Comparison of ENCODE assay signal across 8 cellular contexts in genomic region chr1:120175688-120176087, GRCh38. TPM values are rescaled to one million over a fixed set of nuclear protein-coding genes. Genes with fewer than 3 reads are reported as not detected.
DNase-seq lines count a peak whose midpoint lies in the region; ATAC-seq and TF ChIP-seq lines count a peak whose summit lies in the region.
"Not testable (repeated sequence)": the region's sequence is repeated elsewhere in the genome, so short reads cannot be mapped to it uniquely, and the experiment has no call there.

No MANE protein-coding gene starts in this region.

- intact Hi-C loops in uterus (cut with DNase I; ENCODE audit: low total_unique reads), result not testable (repeated sequence)

- H3K4me2 ChIP-seq in DOHH2 (ENCODE audit: low read length) (peak overlapping the region; percentile 70), SK-N-SH (peak overlapping the region; percentile 45), parathyroid adenoma (ENCODE audit: low read length) (peak overlapping the region; percentile 91)

- TF ChIP-seq CTCF in DOHH2 (IDR thresholded peaks at IDR 0.05; ENCODE audit: low read depth, low read length, poor library complexity, severe bottlenecking); SK-N-SH (IDR thresholded peaks at IDR 0.05); parathyroid adenoma (IDR thresholded peaks at IDR 0.05); uterus (IDR thresholded peaks at IDR 0.05): not testable (repeated sequence)

- DNase-seq in SK-N-SH (peak; percentile 3), amniotic epithelial cell (ENCODE audit: low read depth) (peak; percentile 42), left kidney (ENCODE audit: low read depth, low spot score) (peak; percentile 50)
- DNase-seq in uterus, result not testable (repeated sequence)

- H3K4me1 ChIP-seq in DOHH2 (ENCODE audit: control insufficient read depth, low read length); SK-N-SH (ENCODE audit: control insufficient read depth in 1 of 2, insufficient read depth in 2 of 2, low read depth in 1 of 2, low read length in 1 of 2); parathyroid adenoma; uterus: not testable (repeated sequence)
- peaks cover 16% of the 10 kb centered on the region for H3K4me1 ChIP-seq in HUES6 (ENCODE audit: control insufficient read depth, insufficient read depth, low read length)

- H3K9me3 ChIP-seq in DOHH2 (ENCODE audit: control insufficient read depth, insufficient read depth, low read length); HUES6 (ENCODE audit: control insufficient read depth, insufficient read depth, low read depth, low read length); SK-N-SH; parathyroid adenoma (ENCODE audit: control insufficient read depth, low read length); uterus: not testable (repeated sequence)

- TF ChIP-seq POLR2A in uterus (IDR thresholded peaks at IDR 0.05), result not testable (repeated sequence)

- peak overlapping the region; percentile 86 for H3K9ac ChIP-seq in HUES6 (ENCODE audit: low read length)
- H3K9ac ChIP-seq in SK-N-SH, result peak overlapping the region; percentile 88
- not testable (repeated sequence) for H3K9ac ChIP-seq in parathyroid adenoma

- not testable (repeated sequence) for H3K27me3 ChIP-seq in DOHH2 (ENCODE audit: control insufficient read depth, low read length); HUES6 (ENCODE audit: control insufficient read depth, insufficient read depth, low read length); SK-N-SH (ENCODE audit: insufficient read depth); parathyroid adenoma (ENCODE audit: control insufficient read depth, insufficient read depth, low read length); uterus

- H3K27ac ChIP-seq in DOHH2 (ENCODE audit: low read depth, low read length), result peak overlapping the region; percentile 54
- H3K27ac ChIP-seq in HUES6 (ENCODE audit: low read depth, low read length), result peak overlapping the region; percentile 63
- peak overlapping the region; percentile 91 for H3K27ac ChIP-seq in SK-N-SH (ENCODE audit: low read depth in 2 of 2, low read length in 1 of 2)
- H3K27ac ChIP-seq in parathyroid adenoma, result peak overlapping the region; percentile 86
- peak overlapping the region; percentile 90 to 94 for H3K27ac ChIP-seq in uterus

- not testable (repeated sequence) for H4K20me1 ChIP-seq in DOHH2 (ENCODE audit: control insufficient read depth, insufficient read depth, low read depth, low read length); SK-N-SH (ENCODE audit: insufficient read depth)

- not testable (repeated sequence) for H3K9me2 ChIP-seq in DOHH2 (replicated peaks; ENCODE audit: control insufficient read depth, low read length); SK-N-SH

- ATAC-seq in esophagus mucosa, result peak; percentile 10

- H2AFZ ChIP-seq in SK-N-SH (ENCODE audit: low read depth) (peak overlapping the region; percentile 98), parathyroid adenoma (peak overlapping the region; percentile 93)

- TF ChIP-seq EP300 in SK-N-SH (IDR thresholded peaks at IDR 0.05; ENCODE audit: borderline replicate concordance in 1 of 2, low read depth in 1 of 2, low read length in 1 of 2), result not testable (repeated sequence)

- 3% methylated on average over 7 of the region's 7 CpGs for WGBS in SK-N-SH (ENCODE audit: low lambda C conversion rate)

- H3K36me3 ChIP-seq in DOHH2 (ENCODE audit: control insufficient read depth, low read length); HUES6 (ENCODE audit: control insufficient read depth, insufficient read depth, low read length); SK-N-SH (replicated peaks in 1 of 2; ENCODE audit: control insufficient read depth in 1 of 2, insufficient read depth in 2 of 2, low read length in 1 of 2); parathyroid adenoma (ENCODE audit: control insufficient read depth, insufficient read depth, low read length); uterus: not testable (repeated sequence)

- H3K79me2 ChIP-seq in DOHH2 (ENCODE audit: control insufficient read depth, low read length), result peaks cover 13% of the 10 kb centered on the region
- H3K79me2 ChIP-seq in SK-N-SH (ENCODE audit: insufficient read depth), result peaks cover 13% of the 10 kb centered on the region
- not testable (repeated sequence) for H3K79me2 ChIP-seq in parathyroid adenoma

- not testable (repeated sequence) for H3F3A ChIP-seq in DOHH2 (ENCODE audit: control insufficient read depth, insufficient read depth)
- peaks cover 31% of the 10 kb centered on the region for H3F3A ChIP-seq in SK-N-SH (replicated peaks; ENCODE audit: insufficient read depth)

- CTCF ChIA-PET in SK-N-SH (lab: Yijun Ruan, JAX), result interaction anchor here (1.2 kb wide), 1 partner anchor 227 kb away, joined by 3 read pairs; no protein-coding TSS in a partner anchor

- POLR2A ChIA-PET in SK-N-SH (lab: Yijun Ruan, JAX), result not testable (repeated sequence)

- peak overlapping the region; percentile 96 for H3K4me3 ChIP-seq in DOHH2 (ENCODE audit: low read length)
- H3K4me3 ChIP-seq in HUES6 (ENCODE audit: low read depth, low read length), result peak overlapping the region; percentile 81
- H3K4me3 ChIP-seq in SK-N-SH (ENCODE audit: low read depth in 2 of 2, low read length in 1 of 2), result peak overlapping the region; percentile 72 to 97
- H3K4me3 ChIP-seq in parathyroid adenoma (ENCODE audit: low read depth, low read length), result peak overlapping the region; percentile 99
- peak overlapping the region; percentile 66 to 82 for H3K4me3 ChIP-seq in uterus

- TF ChIP-seq RAD21 in SK-N-SH (IDR thresholded peaks at IDR 0.05; ENCODE audit: low read length), result not testable (repeated sequence)

RNA-seq across cellular contexts. Expression of gene SEC22B, which starts 0.6 kb away (rescaled TPM):
- 15.2 and 20.1 TPM in 2 replicates for polyA plus RNA-seq in SK-N-SH (2012; rRNA removed)
- 19.9 and 20.7 TPM in 2 replicates for polyA plus RNA-seq in SK-N-SH (2012; cell fraction: cytosol; rRNA removed)
- polyA plus RNA-seq in SK-N-SH (2012; cell fraction: nucleus; rRNA removed), result 11.2 and 26.4 TPM in 2 replicates
- total RNA-seq in esophagus mucosa (8.9 TPM), uterus (10 to 100 TPM; 17.2 to 61.7 (median 42.2) TPM)
